Comparison of ENCODE assay signal across 8 cellular contexts in genomic region chr16:588639-588888, GRCh38. TPM values are rescaled to one million over a fixed set of nuclear protein-coding genes. Genes with fewer than 3 reads are reported as not detected.
A peak's percentile ranks its signal among the peaks of the same experiment; 100 is the strongest.
DNase-seq lines count a peak whose midpoint lies in the region; ATAC-seq and TF ChIP-seq lines count a peak whose summit lies in the region.

No MANE protein-coding gene starts in this region.

- peak; percentile 62 for DNase-seq in DND-41
- DNase-seq in NB4 (ENCODE audit: low read depth), result peak; percentile 60
- peak; percentile 76 to 81 for DNase-seq in activated T-cell treated with anti-CD3 and anti-CD28 coated beads, Interleukin-2, amount 50 U/mL, for 48 hours
- peak; percentile 62 for DNase-seq in fibroblast of the aortic adventitia (ENCODE audit: low read depth)
- DNase-seq in progenitor cell of endocrine pancreas (ENCODE audit: low spot score, unreplicated experiment), result peak; percentile 46
- DNase-seq in C1 segment of cervical spinal cord (lab: John Stamatoyannopoulos, UW), result no peak
- DNase-seq in GM10248 (ENCODE audit: extremely low spot score), result no peak

- H3K27ac Mint-ChIP-seq in progenitor cell of endocrine pancreas, result peak overlapping the region; percentile 98

- H3K27ac ChIP-seq in DND-41 (ENCODE audit: low read length), result peak overlapping the region; percentile 95

- peaks cover 12% of the 10 kb centered on the region for H3K27me3 Mint-ChIP-seq in progenitor cell of endocrine pancreas

- H3K4me3 ChIP-seq in DND-41 (ENCODE audit: low read depth in 1 of 2, low read length in 2 of 2), result peak overlapping the region; percentile 66 to 85; a peak in 3 of 4 replicates
- H3K4me3 ChIP-seq in NB4 (ENCODE audit: low read depth, low read length), result peak overlapping the region; percentile 79
- peak overlapping the region; percentile 84 for H3K4me3 ChIP-seq in fibroblast of the aortic adventitia (ENCODE audit: low read depth, low read length)

- ATAC-seq in DND-41 (ENCODE audit: insufficient read depth, low read depth), result peak; percentile 2; the same call in 1 of the 3 replicates
- ATAC-seq in GM21529 (IDR thresholded peaks at IDR 0.05; ENCODE audit: unreplicated experiment), result peak; percentile 7

- H3K27me3 ChIP-seq in DND-41 (ENCODE audit: insufficient read depth, low read length, poor library complexity), result no peaks in the 10 kb centered on the region

- H3K9me3 Mint-ChIP-seq in progenitor cell of endocrine pancreas (ENCODE audit: low read depth), result no peaks in the 10 kb centered on the region

- H3K4me1 Mint-ChIP-seq in progenitor cell of endocrine pancreas (ENCODE audit: low read depth), result peaks cover 20% of the 10 kb centered on the region

- H3K36me3 Mint-ChIP-seq in progenitor cell of endocrine pancreas (ENCODE audit: insufficient read depth), result peaks cover 3% of the 10 kb centered on the region

- peaks cover 14% of the 10 kb centered on the region for H3K36me3 ChIP-seq in DND-41 (ENCODE audit: insufficient read depth, low read length)

- H3K4me1 ChIP-seq in DND-41 (ENCODE audit: insufficient read depth, low read length), result peaks cover 36% of the 10 kb centered on the region

- H4K20me1 ChIP-seq in DND-41 (ENCODE audit: insufficient read depth, low read length), result peaks cover 58% of the 10 kb centered on the region

- TF ChIP-seq POLR2A in NB4 (IDR thresholded peaks at IDR 0.05; ENCODE audit: extremely low read depth, insufficient read length), result no peak

- peak overlapping the region; percentile 96 for H3K4me2 ChIP-seq in DND-41 (ENCODE audit: insufficient read depth, low read length)

- H3K9me3 ChIP-seq in DND-41 (ENCODE audit: insufficient read depth, low read length, severe bottlenecking), result no peaks in the 10 kb centered on the region

- H3K4me3 Mint-ChIP-seq in progenitor cell of endocrine pancreas (ENCODE audit: low read depth), result peak overlapping the region; percentile 93

- CTCF ChIA-PET in GM10248 (lab: Yijun Ruan, JAX), result interaction anchor here (1.2 to 2.5 kb wide), 2 partner anchors 14 to 17 kb away, joined by 3 to 6 read pairs; no protein-coding TSS in a partner anchor

- POLR2A ChIA-PET in GM10248 (lab: Yijun Ruan, JAX), result no interaction called here

- TF ChIP-seq CTCF in DND-41 (IDR thresholded peaks at IDR 0.05; ENCODE audit: borderline replicate concordance, extremely low read depth, low read length, poor library complexity, severe bottlenecking) (no peak), NB4 (IDR thresholded peaks at IDR 0.05; ENCODE audit: low read depth, low read length) (no peak), fibroblast of the aortic adventitia (IDR thresholded peaks at IDR 0.05; ENCODE audit: insufficient read depth, low read length) (no peak), progenitor cell of endocrine pancreas (IDR thresholded peaks at IDR 0.05; ENCODE audit: unreplicated experiment) (no peak), GM10248 (IDR thresholded peaks at IDR 0.05; ENCODE audit: control extremely low read depth, extremely low read depth, low read depth, missing control alignments) (no peak)

- peak overlapping the region; percentile 82 for H2AFZ ChIP-seq in DND-41 (ENCODE audit: low read depth, low read length)

- peak overlapping the region; percentile 89 for H3K9ac ChIP-seq in DND-41 (ENCODE audit: low read depth, low read length)

- H3K79me2 ChIP-seq in DND-41 (ENCODE audit: insufficient read depth, low read length), result peaks cover 55% of the 10 kb centered on the region

RNA-seq across cellular contexts. Expression of gene RAB40C, which starts 1.3 kb away (rescaled TPM):
- total RNA-seq in fibroblast of the aortic adventitia (ENCODE audit: low replicate concordance) (12.0 and 14.6 TPM in 2 replicates), progenitor cell of endocrine pancreas (29.0 and 30.6 TPM in 2 replicates)

RNA-seq across cellular contexts. Expression of gene PIGQ, which starts 18.8 kb away (rescaled TPM):
- total RNA-seq in fibroblast of the aortic adventitia (ENCODE audit: low replicate concordance) (20.7 and 29.1 TPM in 2 replicates), progenitor cell of endocrine pancreas (109 TPM in 2 replicates)

RNA-seq across cellular contexts. Expression of gene NHLRC4, which starts 21.8 kb away (rescaled TPM):
- total RNA-seq in fibroblast of the aortic adventitia (ENCODE audit: low replicate concordance) (2.0 and 2.5 TPM in 2 replicates), progenitor cell of endocrine pancreas (0.51 and 1.4 TPM in 2 replicates)

RNA-seq across cellular contexts. Expression of gene PRR35, which starts 28.4 kb away (rescaled TPM):
- total RNA-seq in fibroblast of the aortic adventitia (ENCODE audit: low replicate concordance), result not detected in 2 replicates
- not detected in 2 replicates for total RNA-seq in progenitor cell of endocrine pancreas

RNA-seq across cellular contexts. Expression of gene WFIKKN1, which starts 42.2 kb away (rescaled TPM):
- total RNA-seq in fibroblast of the aortic adventitia (ENCODE audit: low replicate concordance) (0.18 and 0.25 TPM in 2 replicates), progenitor cell of endocrine pancreas (37.2 and 42.8 TPM in 2 replicates)

Comparison
In these comparisons a context has a peak if more than half of its experiments do, and no peak if none do; other contexts are left out.
1. DNase-seq: peak in DND-41 (single experiment), NB4 (single experiment), activated T-cell treated with anti-CD3 and anti-CD28 coated beads, Interleukin-2, amount 50 U/mL, for 48 hours (2 of 2), fibroblast of the aortic adventitia (single experiment) and progenitor cell of endocrine pancreas (single experiment); none in C1 segment of cervical spinal cord (0 of 14) and GM10248 (single experiment).
2. Peak in every context shown above with its lines, with median percentiles within 50 percentile points of each other: H3K4me3 ChIP-seq.